ENCODE assay signal across 8 cellular contexts in the genomic region with DNA sequence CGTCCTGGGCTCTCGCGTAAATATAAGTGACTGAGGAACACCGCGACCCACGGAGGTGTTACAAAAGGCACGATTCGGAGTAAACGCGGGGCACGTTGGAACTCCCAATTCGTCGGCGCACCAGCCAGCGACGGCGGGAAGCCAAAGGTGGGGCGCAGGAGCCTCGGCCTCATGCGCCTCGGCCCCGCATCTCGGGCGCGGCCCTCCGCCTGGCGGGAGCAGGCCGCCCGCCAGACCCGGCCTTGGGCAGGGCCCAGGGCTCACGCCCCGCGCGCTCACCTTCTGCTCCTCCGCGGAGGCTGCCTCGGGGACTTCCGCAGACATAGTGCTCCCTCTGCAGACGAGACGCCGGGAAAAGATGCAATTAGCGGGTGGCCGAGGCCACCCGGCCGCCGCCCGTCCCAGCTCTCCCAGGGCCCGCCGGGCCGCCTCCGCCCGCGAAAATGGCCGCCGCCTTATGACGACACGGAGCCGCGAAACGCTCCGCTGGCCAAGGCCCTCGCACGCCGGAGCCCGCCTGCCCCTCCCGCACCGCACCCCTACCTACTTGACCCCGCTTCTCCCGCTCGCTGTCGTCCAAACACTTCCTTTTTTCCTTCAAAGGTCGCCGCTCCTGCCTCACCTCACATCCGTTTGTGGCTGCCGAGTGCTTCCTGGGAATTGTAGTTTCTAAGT. TPM values are rescaled to one million over a fixed set of nuclear protein-coding genes. Genes with fewer than 3 reads are reported as not detected.
DNase-seq lines count a peak whose midpoint lies in the region; ATAC-seq and TF ChIP-seq lines count a peak whose summit lies in the region.

TSS of gene ARPP19 (minus strand) at position 462 of the 675 bp plus-strand sequence. CDS start at position 324, 138 bp downstream.

- intact Hi-C loops in T-helper 2 cell treated with Interferon-gamma antibody and Interleukin-4, amounts not matched to agents 100 ng/mL and 5 ng/mL, for 36 hours (cut with micrococcal nuclease), result loop anchor here (1.0 to 5.0 kb wide), 7 partner anchors 10 to 551 kb away; partner anchors contain the start of genes ATOSA and MAPK6
- intact Hi-C loops in right cardiac atrium (cut with DNase I) (loop anchor here in 1 of 4 donors (10.0 kb wide), 1 partner anchor 234 kb away; no protein-coding TSS in a partner anchor), aorta (cut with DNase I) (loop anchor here in 1 of 2 donors (5.0 to 10.0 kb wide), 3 partner anchors 41 to 314 kb away; partner anchors contain the start of genes ATOSA and MYO5A)

- DNase-seq in NCI-H1694 (lab: John Stamatoyannopoulos, UW), result peak; percentile 53
- DNase-seq in anterior cingulate cortex (lab: John Stamatoyannopoulos, UW), result peak; percentile 31 to 94 (median 84)
- peak; percentile 88 to 94 (median 94) for DNase-seq in right cardiac atrium
- peak; percentile 90 to 95 for DNase-seq in aorta

- peak; percentile 72 for TF ChIP-seq POLR2A in GM15510 (IDR thresholded peaks at IDR 0.05; ENCODE audit: borderline replicate concordance, extremely low read depth, insufficient read length)

- H3K27ac ChIP-seq in right cardiac atrium (ENCODE audit: low read length) (peak within 1 kb of the TSS; percentile 80), rectal smooth muscle tissue (ENCODE audit: low read depth, low read length) (peak within 1 kb of the TSS; percentile 89), aorta (ENCODE audit: low read depth in 1 of 2, low read length in 2 of 2) (peak within 1 kb of the TSS; percentile 76 to 79)

- under 1% methylated on average over 75 of the region's 75 CpGs for WGBS in right cardiac atrium
- 0% methylated on average over 75 of the region's 75 CpGs for WGBS in aorta, 2 donors

- H3K27me3 ChIP-seq in right cardiac atrium (ENCODE audit: control insufficient read depth, insufficient read depth) (no peaks in the 10 kb centered on the region), rectal smooth muscle tissue (ENCODE audit: control insufficient read depth, insufficient read depth, low read length) (no peaks in the 10 kb centered on the region), aorta (ENCODE audit: control insufficient read depth in 1 of 2, insufficient read depth in 2 of 2, low read length in 1 of 2) (no peaks in the 10 kb centered on the region)

- no peaks in the 10 kb centered on the region for H3K9me3 ChIP-seq in right cardiac atrium (ENCODE audit: control insufficient read depth, low read length)
- H3K9me3 ChIP-seq in aorta (ENCODE audit: control insufficient read depth, low read length), result no peaks in the 10 kb centered on the region

- H3K36me3 ChIP-seq in rectal smooth muscle tissue (ENCODE audit: control insufficient read depth, insufficient read depth, low read length) (no peaks in the 10 kb centered on the region), aorta (ENCODE audit: control insufficient read depth in 1 of 2, insufficient read depth in 2 of 2, low read length in 1 of 2) (no peaks in the 10 kb centered on the region)

- H3K4me1 ChIP-seq in right cardiac atrium (ENCODE audit: control insufficient read depth, insufficient read depth, low read length) (peaks cover 3% of the 10 kb centered on the region), rectal smooth muscle tissue (ENCODE audit: control insufficient read depth, insufficient read depth, low read length) (peaks cover 22% of the 10 kb centered on the region), aorta (ENCODE audit: control insufficient read depth in 1 of 2, insufficient read depth in 2 of 2, low read length in 2 of 2) (peaks cover 2 to 5% of the 10 kb centered on the region in 2 donors)

- peak within 1 kb of the TSS; percentile 88 for H3K9ac ChIP-seq in rectal smooth muscle tissue (ENCODE audit: low read length)

- H3K4me3 ChIP-seq in right cardiac atrium (ENCODE audit: low read length) (peak within 1 kb of the TSS; percentile 82), rectal smooth muscle tissue (ENCODE audit: low read length) (peak within 1 kb of the TSS; percentile 86), aorta (ENCODE audit: low read length in 2 of 2) (peak within 1 kb of the TSS; percentile 64 to 90)

- ATAC-seq in HG02885 (IDR thresholded peaks at IDR 0.05; ENCODE audit: poor library complexity, unreplicated experiment), result peak; percentile 73
- peak; percentile 94 to 96 for ATAC-seq in right cardiac atrium
- ATAC-seq in aorta (ENCODE audit: low FRiP score), result peak; percentile 95

RNA-seq across cellular contexts. Expression of gene ARPP19, which starts in this region (rescaled TPM):
- total RNA-seq in T-helper 2 cell treated with Interferon-gamma antibody and Interleukin-4, amounts not matched to agents 100 ng/mL and 5 ng/mL, for 36 hours, result 179 and 181 TPM in 2 replicates
- total RNA-seq in right cardiac atrium (100 to 1,000 TPM; 146 to 179 (median 164) TPM), aorta (100 to 1,000 TPM; 129 to 163 TPM)
- polyA plus RNA-seq in right cardiac atrium (70.3 TPM), aorta (10 to 100 TPM; 33.3 to 55.6 TPM)

Comparison
In these comparisons a context has a peak if more than half of its experiments do, and no peak if none do; other contexts are left out.
1. Peak in every context shown above with its lines: DNase-seq, ATAC-seq, H3K4me3 ChIP-seq and H3K27ac ChIP-seq.